Comparison of ENCODE assay signal across 1 cellular context in the genomic region with DNA sequence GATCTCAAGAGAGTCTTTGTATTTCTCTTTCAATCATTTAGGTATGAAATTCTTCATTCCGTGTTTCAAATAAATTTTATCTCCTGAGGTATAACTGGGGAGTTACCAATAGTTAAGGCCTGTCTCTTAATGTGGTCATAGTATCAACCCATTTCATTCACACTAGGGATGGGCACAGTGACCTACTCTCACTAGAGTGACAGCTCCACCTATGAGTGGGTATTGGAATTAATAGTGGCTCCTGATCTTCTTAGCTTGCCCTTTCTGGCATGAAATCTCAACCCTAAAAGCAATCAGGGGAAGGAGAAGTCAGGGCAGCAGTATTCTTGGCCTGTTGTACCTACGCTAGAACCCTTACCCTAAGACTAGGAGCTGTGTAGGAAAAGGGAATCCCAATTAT.
TF ChIP-seq lines count a peak whose summit lies in the region.

No MANE protein-coding gene starts in this region.

TF ChIP-seq in SK-N-SH, 30 proteins besides CTCF, POLR2A, EP300 and RAD21 (continued from another document):
- TF ChIP-seq CHD2 (IDR thresholded peaks at IDR 0.05; ENCODE audit: low read length, partially characterized antibody) = no peak
TF ChIP-seq in SK-N-SH: peak in this region for 1.
